ENCODE assay signal across 1 cellular context in the genomic region with DNA sequence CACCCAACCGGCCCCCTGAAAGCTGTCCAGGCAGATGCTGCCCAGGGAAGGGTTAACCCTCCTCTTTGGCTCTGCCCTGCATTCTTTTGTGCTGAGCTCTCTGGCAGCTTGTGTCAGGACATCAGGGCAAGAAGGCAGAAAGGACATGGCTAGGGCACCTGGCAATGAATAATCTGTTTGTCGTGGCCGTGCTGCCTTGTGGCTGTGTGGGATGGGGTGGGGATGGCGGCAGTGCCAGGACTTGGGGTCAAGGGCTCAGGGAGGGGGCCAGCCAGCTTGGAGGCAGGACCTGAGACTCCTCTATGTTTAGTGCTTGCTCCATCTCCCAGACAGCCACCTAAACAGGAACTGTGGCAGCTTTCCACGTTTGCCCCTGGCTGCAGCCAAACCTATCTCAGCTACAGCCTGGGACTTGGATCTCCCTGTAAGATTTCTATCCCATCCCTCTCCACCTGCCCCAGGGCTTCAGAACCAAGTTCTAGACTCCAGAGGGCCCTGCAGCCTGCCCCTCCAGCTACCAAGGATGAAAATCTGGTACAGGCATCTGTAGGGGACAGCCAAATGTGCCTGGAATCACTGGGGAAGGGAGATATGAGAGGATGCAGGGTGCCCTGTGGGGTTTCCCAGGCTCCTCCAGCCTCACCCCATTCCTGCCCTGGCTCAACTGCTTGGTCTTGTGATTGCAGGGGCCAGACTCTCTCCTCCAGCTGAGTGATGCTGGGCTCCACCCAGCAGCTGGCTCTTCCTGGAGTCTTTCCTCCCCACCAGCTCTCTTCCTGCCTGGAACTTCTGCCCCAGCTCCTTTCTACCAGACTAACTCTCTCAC.
TF ChIP-seq lines count a peak whose summit lies in the region.

No MANE protein-coding gene starts in this region.

TF ChIP-seq in HEK293, 187 proteins besides CTCF, POLR2A, EP300 and RAD21:
- TF ChIP-seq ZNF341 (tag by site-specific recombination; IDR thresholded peaks at IDR 0.05; ENCODE audit: low read depth) (peak; percentile 90), ZNF335 (tag by site-specific recombination; conservative IDR thresholded peaks at IDR 0.05) (peak; percentile 73), ZNF785 (tag by site-specific recombination; IDR thresholded peaks at IDR 0.05) (no peak), ZNF221 (tag by site-specific recombination; IDR thresholded peaks at IDR 0.05; ENCODE audit: borderline replicate concordance) (no peak), ZNF169 (tag by site-specific recombination; IDR thresholded peaks at IDR 0.05) (no peak), GLIS2 (tag by site-specific recombination; IDR thresholded peaks at IDR 0.05) (no peak), ZNF624 (tag by site-specific recombination; IDR thresholded peaks at IDR 0.05) (no peak), ZNF214 (tag by site-specific recombination; IDR thresholded peaks at IDR 0.05; ENCODE audit: borderline replicate concordance) (no peak), ZBTB17 (tag by site-specific recombination; IDR thresholded peaks at IDR 0.05) (peak; percentile 63), ZIC2 (tag by site-specific recombination; IDR thresholded peaks at IDR 0.05) (peak; percentile 83), HOXC10 (CRISPR knock-in tag; IDR thresholded peaks at IDR 0.05) (no peak), ZNF707 (tag by site-specific recombination; IDR thresholded peaks at IDR 0.05) (no peak), MEIS1 (CRISPR knock-in tag; IDR thresholded peaks at IDR 0.05; ENCODE audit: borderline replicate concordance) (no peak), ZNF157 (tag by site-specific recombination; IDR thresholded peaks at IDR 0.05) (no peak), HOXD13 (CRISPR knock-in tag; IDR thresholded peaks at IDR 0.05; ENCODE audit: borderline replicate concordance) (no peak), REPIN1 (tag by site-specific recombination; IDR thresholded peaks at IDR 0.05; ENCODE audit: low read depth) (no peak), ZNF776 (tag by site-specific recombination; IDR thresholded peaks at IDR 0.05; ENCODE audit: borderline replicate concordance) (no peak), ZNF133 (tag by site-specific recombination; IDR thresholded peaks at IDR 0.05) (no peak), ZNF830 (tag by site-specific recombination; IDR thresholded peaks at IDR 0.05; ENCODE audit: low read depth) (no peak)
- TF ChIP-seq, protein P1, sequence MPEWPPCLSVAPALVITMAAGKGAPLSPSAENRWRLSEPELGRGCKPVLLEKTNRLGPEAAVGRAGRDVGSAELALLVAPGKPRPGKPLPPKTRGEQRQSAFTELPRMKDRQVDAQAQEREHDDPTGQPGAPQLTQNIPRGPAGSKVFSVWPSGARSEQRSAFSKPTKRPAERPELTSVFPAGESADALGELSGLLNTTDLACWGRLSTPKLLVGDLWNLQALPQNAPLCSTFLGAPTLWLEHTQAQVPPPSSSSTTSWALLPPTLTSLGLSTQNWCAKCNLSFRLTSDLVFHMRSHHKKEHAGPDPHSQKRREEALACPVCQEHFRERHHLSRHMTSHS (tag by site-specific recombination; IDR thresholded peaks at IDR 0.05): no peak
- TF ChIP-seq, protein P2, sequence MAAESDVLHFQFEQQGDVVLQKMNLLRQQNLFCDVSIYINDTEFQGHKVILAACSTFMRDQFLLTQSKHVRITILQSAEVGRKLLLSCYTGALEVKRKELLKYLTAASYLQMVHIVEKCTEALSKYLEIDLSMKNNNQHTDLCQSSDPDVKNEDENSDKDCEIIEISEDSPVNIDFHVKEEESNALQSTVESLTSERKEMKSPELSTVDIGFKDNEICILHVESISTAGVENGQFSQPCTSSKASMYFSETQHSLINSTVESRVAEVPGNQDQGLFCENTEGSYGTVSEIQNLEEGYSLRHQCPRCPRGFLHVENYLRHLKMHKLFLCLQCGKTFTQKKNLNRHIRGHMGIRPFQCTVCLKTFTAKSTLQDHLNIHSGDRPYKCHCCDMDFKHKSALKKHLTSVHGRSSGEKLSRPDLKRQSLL (tag by site-specific recombination; IDR thresholded peaks at IDR 0.05): no peak
- TF ChIP-seq, protein P3, sequence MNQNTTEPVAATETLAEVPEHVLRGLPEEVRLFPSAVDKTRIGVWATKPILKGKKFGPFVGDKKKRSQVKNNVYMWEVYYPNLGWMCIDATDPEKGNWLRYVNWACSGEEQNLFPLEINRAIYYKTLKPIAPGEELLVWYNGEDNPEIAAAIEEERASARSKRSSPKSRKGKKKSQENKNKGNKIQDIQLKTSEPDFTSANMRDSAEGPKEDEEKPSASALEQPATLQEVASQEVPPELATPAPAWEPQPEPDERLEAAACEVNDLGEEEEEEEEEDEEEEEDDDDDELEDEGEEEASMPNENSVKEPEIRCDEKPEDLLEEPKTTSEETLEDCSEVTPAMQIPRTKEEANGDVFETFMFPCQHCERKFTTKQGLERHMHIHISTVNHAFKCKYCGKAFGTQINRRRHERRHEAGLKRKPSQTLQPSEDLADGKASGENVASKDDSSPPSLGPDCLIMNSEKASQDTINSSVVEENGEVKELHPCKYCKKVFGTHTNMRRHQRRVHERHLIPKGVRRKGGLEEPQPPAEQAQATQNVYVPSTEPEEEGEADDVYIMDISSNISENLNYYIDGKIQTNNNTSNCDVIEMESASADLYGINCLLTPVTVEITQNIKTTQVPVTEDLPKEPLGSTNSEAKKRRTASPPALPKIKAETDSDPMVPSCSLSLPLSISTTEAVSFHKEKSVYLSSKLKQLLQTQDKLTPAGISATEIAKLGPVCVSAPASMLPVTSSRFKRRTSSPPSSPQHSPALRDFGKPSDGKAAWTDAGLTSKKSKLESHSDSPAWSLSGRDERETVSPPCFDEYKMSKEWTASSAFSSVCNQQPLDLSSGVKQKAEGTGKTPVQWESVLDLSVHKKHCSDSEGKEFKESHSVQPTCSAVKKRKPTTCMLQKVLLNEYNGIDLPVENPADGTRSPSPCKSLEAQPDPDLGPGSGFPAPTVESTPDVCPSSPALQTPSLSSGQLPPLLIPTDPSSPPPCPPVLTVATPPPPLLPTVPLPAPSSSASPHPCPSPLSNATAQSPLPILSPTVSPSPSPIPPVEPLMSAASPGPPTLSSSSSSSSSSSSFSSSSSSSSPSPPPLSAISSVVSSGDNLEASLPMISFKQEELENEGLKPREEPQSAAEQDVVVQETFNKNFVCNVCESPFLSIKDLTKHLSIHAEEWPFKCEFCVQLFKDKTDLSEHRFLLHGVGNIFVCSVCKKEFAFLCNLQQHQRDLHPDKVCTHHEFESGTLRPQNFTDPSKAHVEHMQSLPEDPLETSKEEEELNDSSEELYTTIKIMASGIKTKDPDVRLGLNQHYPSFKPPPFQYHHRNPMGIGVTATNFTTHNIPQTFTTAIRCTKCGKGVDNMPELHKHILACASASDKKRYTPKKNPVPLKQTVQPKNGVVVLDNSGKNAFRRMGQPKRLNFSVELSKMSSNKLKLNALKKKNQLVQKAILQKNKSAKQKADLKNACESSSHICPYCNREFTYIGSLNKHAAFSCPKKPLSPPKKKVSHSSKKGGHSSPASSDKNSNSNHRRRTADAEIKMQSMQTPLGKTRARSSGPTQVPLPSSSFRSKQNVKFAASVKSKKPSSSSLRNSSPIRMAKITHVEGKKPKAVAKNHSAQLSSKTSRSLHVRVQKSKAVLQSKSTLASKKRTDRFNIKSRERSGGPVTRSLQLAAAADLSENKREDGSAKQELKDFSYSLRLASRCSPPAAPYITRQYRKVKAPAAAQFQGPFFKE (tag by site-specific recombination; IDR thresholded peaks at IDR 0.05; ENCODE audit: borderline replicate concordance): no peak
- TF ChIP-seq, protein P4, sequence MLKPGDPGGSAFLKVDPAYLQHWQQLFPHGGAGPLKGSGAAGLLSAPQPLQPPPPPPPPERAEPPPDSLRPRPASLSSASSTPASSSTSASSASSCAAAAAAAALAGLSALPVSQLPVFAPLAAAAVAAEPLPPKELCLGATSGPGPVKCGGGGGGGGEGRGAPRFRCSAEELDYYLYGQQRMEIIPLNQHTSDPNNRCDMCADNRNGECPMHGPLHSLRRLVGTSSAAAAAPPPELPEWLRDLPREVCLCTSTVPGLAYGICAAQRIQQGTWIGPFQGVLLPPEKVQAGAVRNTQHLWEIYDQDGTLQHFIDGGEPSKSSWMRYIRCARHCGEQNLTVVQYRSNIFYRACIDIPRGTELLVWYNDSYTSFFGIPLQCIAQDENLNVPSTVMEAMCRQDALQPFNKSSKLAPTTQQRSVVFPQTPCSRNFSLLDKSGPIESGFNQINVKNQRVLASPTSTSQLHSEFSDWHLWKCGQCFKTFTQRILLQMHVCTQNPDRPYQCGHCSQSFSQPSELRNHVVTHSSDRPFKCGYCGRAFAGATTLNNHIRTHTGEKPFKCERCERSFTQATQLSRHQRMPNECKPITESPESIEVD (tag by site-specific recombination; IDR thresholded peaks at IDR 0.05): no peak
- TF ChIP-seq, protein P5, sequence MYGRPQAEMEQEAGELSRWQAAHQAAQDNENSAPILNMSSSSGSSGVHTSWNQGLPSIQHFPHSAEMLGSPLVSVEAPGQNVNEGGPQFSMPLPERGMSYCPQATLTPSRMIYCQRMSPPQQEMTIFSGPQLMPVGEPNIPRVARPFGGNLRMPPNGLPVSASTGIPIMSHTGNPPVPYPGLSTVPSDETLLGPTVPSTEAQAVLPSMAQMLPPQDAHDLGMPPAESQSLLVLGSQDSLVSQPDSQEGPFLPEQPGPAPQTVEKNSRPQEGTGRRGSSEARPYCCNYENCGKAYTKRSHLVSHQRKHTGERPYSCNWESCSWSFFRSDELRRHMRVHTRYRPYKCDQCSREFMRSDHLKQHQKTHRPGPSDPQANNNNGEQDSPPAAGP (tag by site-specific recombination; IDR thresholded peaks at IDR 0.05): no peak
